21 cellular contexts compared by ENCODE assay signal in the genomic region with DNA sequence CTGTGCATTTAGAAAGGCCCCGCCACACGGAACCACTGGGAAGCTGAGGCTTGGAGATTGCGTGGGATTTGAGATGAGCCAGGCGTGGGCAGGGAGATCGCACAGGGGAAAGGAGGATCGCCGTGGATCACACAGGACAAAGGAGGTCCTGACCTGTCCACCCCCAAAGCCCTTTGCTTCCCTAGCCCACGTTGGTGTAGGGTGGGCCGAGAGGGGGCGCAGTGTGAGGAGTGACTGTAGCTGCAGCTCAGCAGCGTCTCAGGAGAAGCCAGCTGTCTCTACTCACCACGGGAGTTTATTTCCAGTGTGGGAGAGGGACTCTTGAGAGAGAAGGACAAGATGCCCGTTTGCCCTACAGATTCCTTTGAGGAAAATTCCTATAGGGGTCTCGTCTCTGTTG.
DNase-seq lines count a peak whose midpoint lies in the region; ATAC-seq, FAIRE-seq and TF ChIP-seq lines count a peak whose summit lies in the region.
"Had no signal": no experiment of that assay in that cellular context is flagged by ENCODE, and none has a peak within 500 bp of the region (broad histone marks: within the 10 kb centered on the region; RNA-seq: fewer than 3 reads in every experiment).

No MANE protein-coding gene starts in this region.

- H3K18ac ChIP-seq in H1 (ENCODE audit: extremely low read depth, low read length): no peak overlapping the region

- no peak overlapping the region for H3K27ac Mint-ChIP-seq in activated CD8-positive, alpha-beta T cell treated with anti-CD3 and anti-CD28 coated beads, Interleukin-2, amount 10 ng/mL, durations not matched to agents 7 days and 5 days
- H3K27ac Mint-ChIP-seq: CD4-positive, CD25-positive, alpha-beta regulatory T cell; HFFc6 had no signal

- no peaks in the 10 kb centered on the region for H3K27me3 ChIP-seq in H1 (replicated peaks in 1 of 4; ENCODE audit: control insufficient read depth in 3 of 4, extremely low read depth in 1 of 4, insufficient read depth in 3 of 4, low read length in 3 of 4)

- H3K4me1 ChIP-seq in OCI-LY7 (ENCODE audit: insufficient read depth, low read length, poor library complexity, severe bottlenecking) (peaks cover 44% of the 10 kb centered on the region), H1 (replicated peaks in 1 of 4; ENCODE audit: control insufficient read depth in 3 of 4, insufficient read depth in 4 of 4, low read length in 3 of 4) (peaks cover 1 to 25% (median 10%) of the 10 kb centered on the region in 4 experiments; a peak in 6 of 7 replicates)
- H3K4me1 ChIP-seq: Caco-2 had no signal

- no peak overlapping the region for H4K5ac ChIP-seq in H1 (ENCODE audit: insufficient read length, low read depth, low read length)

- H3K79me2 ChIP-seq in OCI-LY7 (ENCODE audit: insufficient read depth, low read depth, low read length): no peaks in the 10 kb centered on the region
- peaks cover 0 to 37% of the 10 kb centered on the region in 2 experiments; a peak in 2 of 4 replicates for H3K79me2 ChIP-seq in H1 (ENCODE audit: control insufficient read depth in 1 of 2, insufficient read depth in 2 of 2, low read length in 2 of 2)

- 61% methylated on average over 12 of the region's 14 CpGs; no CpG with 5 or more reads in 1 of the 2 experiments for WGBS in H1 (ENCODE audit: extremely low coverage in 1 of 2, insufficient coverage in 1 of 2, insufficient read length in 1 of 2, insufficient replicate concordance in 2 of 2, low coverage in 1 of 2, low lambda C conversion rate in 2 of 2, missing lambda C conversion rate in 1 of 2), 2 experiments

- H4K20me1 ChIP-seq in OCI-LY7 (ENCODE audit: insufficient read depth, low read length) (no peaks in the 10 kb centered on the region), H1 (replicated peaks in 1 of 2; ENCODE audit: control insufficient read depth in 1 of 2, insufficient read depth in 2 of 2, low read length in 2 of 2) (no peaks in the 10 kb centered on the region)

- peaks cover 2% of the 10 kb centered on the region; the same call in 1 of the 2 replicates for H3K23me2 ChIP-seq in H1 (ENCODE audit: low read depth, low read length)

- no peaks in the 10 kb centered on the region for H3K9me3 Mint-ChIP-seq in activated CD8-positive, alpha-beta T cell treated with anti-CD3 and anti-CD28 coated beads, Interleukin-2, amount 10 ng/mL, durations not matched to agents 7 days and 5 days (ENCODE audit: insufficient read depth)
- H3K9me3 Mint-ChIP-seq: HFFc6, IgD-negative memory B cell had no signal

- H3K36me3 ChIP-seq in OCI-LY7 (ENCODE audit: insufficient read depth, low read length) (no peaks in the 10 kb centered on the region), H1 (ENCODE audit: control insufficient read depth in 2 of 4, insufficient read depth in 4 of 4, low read length in 3 of 4) (no peaks in the 10 kb centered on the region)

- H2BK12ac ChIP-seq in H1 (ENCODE audit: low read depth, low read length): 0 out of 2 replicates have a peak overlapping the region, but pooled peaks have one; percentile 39

- BruUV-seq in OCI-LY7 (replicated peaks; lab: Mats Ljungman, UMichigan): no TSS peak

- no peak overlapping the region for H3K23ac ChIP-seq in H1 (ENCODE audit: insufficient read length)

- in situ Hi-C loops in G401 (cut with HindIII; ENCODE audit: low sequenced_read_pairs): no loop called here

- H4K91ac ChIP-seq in H1 (replicated peaks; ENCODE audit: insufficient read length, low read length): no peak overlapping the region

- no peak overlapping the region for H3K27ac ChIP-seq in OCI-LY7 (ENCODE audit: low read depth, low read length, poor library complexity, severe bottlenecking)
- no peak overlapping the region; the same call in 1 of the 2 replicates for H3K27ac ChIP-seq in H1 (ENCODE audit: low read depth, low read length)

- CTCF ChIA-PET in OCI-LY7 (lab: Charles Lee; ENCODE audit: unreplicated experiment) (no interaction called here), H1 (lab: Charles Lee; ENCODE audit: partially characterized antibody) (interaction anchor here (1.0 to 1.4 kb wide), 4 partner anchors 10 to 174 kb away, joined by 3 to 4 read pairs (median 4); no protein-coding TSS in a partner anchor)
- CTCF ChIA-PET in activated CD8-positive, alpha-beta T cell treated with anti-CD3 and anti-CD28 coated beads, Interleukin-2, amount 10 ng/mL, durations not matched to agents 7 days and 5 days (lab: Charles Lee): no interaction called here

- POLR2A ChIA-PET in OCI-LY7 (lab: Charles Lee): no interaction called here
- POLR2A ChIA-PET in H1 (lab: Charles Lee; ENCODE audit: partially characterized antibody): no interaction called here
- POLR2A ChIA-PET in activated CD8-positive, alpha-beta T cell treated with anti-CD3 and anti-CD28 coated beads, Interleukin-2, amount 10 ng/mL, durations not matched to agents 7 days and 5 days (lab: Charles Lee): no interaction called here

- no peak overlapping the region for H2BK5ac ChIP-seq in H1 (ENCODE audit: low read depth, low read length)

- H3K4me2 ChIP-seq in OCI-LY7 (ENCODE audit: low read length): peak overlapping the region; percentile 62; the same call in 1 of the 2 replicates
- H3K4me2 ChIP-seq in H1 (ENCODE audit: insufficient read depth in 1 of 2, low read depth in 2 of 2, low read length in 2 of 2): no peak overlapping the region

- no peaks in the 10 kb centered on the region for H3K79me1 ChIP-seq in H1 (ENCODE audit: low read depth, low read length)

- H2AFZ ChIP-seq in OCI-LY7 (ENCODE audit: low read length) (no peak overlapping the region), H1 (ENCODE audit: low read length) (no peak overlapping the region)

- no peak overlapping the region for H4K8ac ChIP-seq in H1 (ENCODE audit: extremely low read depth, insufficient read depth, low read length)

- no peak overlapping the region for H2BK120ac ChIP-seq in H1 (replicated peaks; ENCODE audit: low read depth, low read length)

- no peak for FAIRE-seq in H1 (lab: Jason Lieb, UNC)
- FAIRE-seq: GM18507, RCC 7860 had no signal

- no peak overlapping the region for H2BK15ac ChIP-seq in H1 (ENCODE audit: low read length)

- no peak; a peak in 1 of 4 replicates for TF ChIP-seq RAD21 in H1 (IDR thresholded peaks at IDR 0.05 in 1 of 2, conservative IDR thresholded peaks at IDR 0.05 in 1 of 2; ENCODE audit: low read depth in 2 of 2, low read length in 2 of 2)

- H2AK5ac ChIP-seq in H1 (ENCODE audit: low read depth, low read length): no peak overlapping the region

- H3K4ac ChIP-seq in H1 (replicated peaks; ENCODE audit: insufficient read length, low read depth, low read length): no peak overlapping the region

- no peaks in the 10 kb centered on the region for H3K27me3 Mint-ChIP-seq in activated CD8-positive, alpha-beta T cell treated with anti-CD3 and anti-CD28 coated beads, Interleukin-2, amount 10 ng/mL, durations not matched to agents 7 days and 5 days (ENCODE audit: low read depth)
- H3K27me3 Mint-ChIP-seq: CD4-positive, CD25-positive, alpha-beta regulatory T cell had no signal

- H3K36me3 Mint-ChIP-seq in activated CD8-positive, alpha-beta T cell treated with anti-CD3 and anti-CD28 coated beads, Interleukin-2, amount 10 ng/mL, durations not matched to agents 7 days and 5 days (ENCODE audit: low read depth): peaks cover 2% of the 10 kb centered on the region
- H3K36me3 Mint-ChIP-seq: IgD-negative memory B cell had no signal

- no peak for TF ChIP-seq POLR2A in H1 (IDR thresholded peaks at IDR 0.05; ENCODE audit: control extremely low read depth in 1 of 2, low read depth in 2 of 2, low read length in 2 of 2)

- no peak overlapping the region for H3K4me3 ChIP-seq in GM12875 (ENCODE audit: low read depth, low read length)
- no peak overlapping the region for H3K4me3 ChIP-seq in OCI-LY7 (ENCODE audit: low read depth, low read length, poor library complexity, severe bottlenecking)
- no peak overlapping the region for H3K4me3 ChIP-seq in H1 (ENCODE audit: extremely low read depth in 1 of 4, insufficient read depth in 2 of 4, low read depth in 3 of 4, low read length in 4 of 4)
- no peak overlapping the region for H3K4me3 ChIP-seq in retinal pigment epithelial cell (ENCODE audit: low read length)

- H3K56ac ChIP-seq in H1 (replicated peaks; ENCODE audit: insufficient read length, low read depth, low read length): no peak overlapping the region

- TF ChIP-seq CTCF in GM12875 (IDR thresholded peaks at IDR 0.05; ENCODE audit: borderline replicate concordance, insufficient read depth, low read depth, low read length): peak; percentile 28; the same call in 1 of the 2 replicates
- TF ChIP-seq CTCF in OCI-LY7 (conservative IDR thresholded peaks at IDR 0.05; ENCODE audit: low read length): no peak
- peak in 2 of 3 experiments; percentile 36 to 43; a peak in 2 of 4 replicates for TF ChIP-seq CTCF in H1 (IDR thresholded peaks at IDR 0.05; ENCODE audit: control extremely low read depth in 1 of 3, insufficient read depth in 1 of 3, low read depth in 1 of 3, low read length in 3 of 3)
- peak; percentile 7 for TF ChIP-seq CTCF in retinal pigment epithelial cell (conservative IDR thresholded peaks at IDR 0.05; ENCODE audit: low read depth, low read length)

- H3K9me3 ChIP-seq in OCI-LY7 (ENCODE audit: low read length): no peaks in the 10 kb centered on the region
- H3K9me3 ChIP-seq in H1 (ENCODE audit: insufficient read depth in 2 of 2, low read depth in 1 of 2, low read length in 1 of 2): no peaks in the 10 kb centered on the region
- H3K9me3 ChIP-seq: Caco-2 had no signal

- H3K9ac ChIP-seq in H1 (replicated peaks in 1 of 4; ENCODE audit: extremely low read depth in 1 of 4, low read depth in 3 of 4, low read length in 3 of 4): no peak overlapping the region

- ATAC-seq in activated CD8-positive, alpha-beta T cell treated with anti-CD3 and anti-CD28 coated beads, Interleukin-2, amount 10 ng/mL, durations not matched to agents 7 days and 5 days: no peak
- ATAC-seq: SK-N-SH treated with all-trans-retinoic acid at 6 μM for 48 hours had no signal

- intact Hi-C loops in OCI-LY7 (cut with micrococcal nuclease; ENCODE audit: unreplicated experiment): loop anchor here (2.0 kb wide), 1 partner anchor 64 kb away; no protein-coding TSS in a partner anchor

- DNase-seq in OCI-LY7 (ENCODE audit: low spot score): no peak
- DNase-seq in H1 (ENCODE audit: low read depth in 1 of 2, low spot score in 2 of 2): no peak
- DNase-seq in retinal pigment epithelial cell (ENCODE audit: low read depth): no peak
- DNase-seq in activated CD8-positive, alpha-beta T cell treated with anti-CD3 and anti-CD28 coated beads, Interleukin-2, amount 10 ng/mL, durations not matched to agents 7 days and 5 days: no peak
- no peak for DNase-seq in G401 (ENCODE audit: low spot score)
- DNase-seq in DMS153 treated with DMSO at 0.1 percent for 48 hours (lab: John Stamatoyannopoulos, UW; ENCODE audit: unreplicated experiment): no peak
- DNase-seq: Caco-2; CD4-positive, CD25-positive, alpha-beta regulatory T cell; DMS53; HFFc6; NCI-H1105 treated with DMSO at 0.1 percent for 48 hours; NCI-H1694 treated with DMSO at 0.1 percent for 48 hours; NCI-H2107; NCI-H226; NCI-H524 treated with DMSO at 0.1 percent for 48 hours; Right ventricle myocardium superior had no signal

- H3K9me2 ChIP-seq in OCI-LY7 (ENCODE audit: insufficient read depth, low read length): no peaks in the 10 kb centered on the region

- H2BK20ac ChIP-seq in H1 (ENCODE audit: low read length): no peak overlapping the region

- no peak for TF ChIP-seq EP300 in H1 (IDR thresholded peaks at IDR 0.05; ENCODE audit: borderline replicate concordance in 1 of 2, low read depth in 2 of 2, low read length in 2 of 2)

- H3K4me3 Mint-ChIP-seq in activated CD8-positive, alpha-beta T cell treated with anti-CD3 and anti-CD28 coated beads, Interleukin-2, amount 10 ng/mL, durations not matched to agents 7 days and 5 days: no peak overlapping the region
- H3K4me3 Mint-ChIP-seq: CD4-positive, CD25-positive, alpha-beta regulatory T cell; HFFc6 had no signal

- H3K14ac ChIP-seq in H1 (ENCODE audit: insufficient read length): no peak overlapping the region

- peaks cover 32% of the 10 kb centered on the region for H3K4me1 Mint-ChIP-seq in activated CD8-positive, alpha-beta T cell treated with anti-CD3 and anti-CD28 coated beads, Interleukin-2, amount 10 ng/mL, durations not matched to agents 7 days and 5 days (ENCODE audit: low read depth)
